12 cellular contexts compared by ENCODE assay signal in genomic region chr5:1789838-1790462, GRCh38. TPM values are rescaled to one million over a fixed set of nuclear protein-coding genes. Genes with fewer than 3 reads are reported as not detected.
DNase-seq lines count a peak whose midpoint lies in the region; ATAC-seq and TF ChIP-seq lines count a peak whose summit lies in the region.
"Had no signal": no experiment of that assay in that cellular context is flagged by ENCODE, and none has a peak within 500 bp of the region (broad histone marks: within the 10 kb centered on the region; RNA-seq: fewer than 3 reads in every experiment).

No MANE protein-coding gene starts in this region.

- no peak for TF ChIP-seq CTCF in sigmoid colon (IDR thresholded peaks at IDR 0.05)
- no peak for TF ChIP-seq CTCF in MM.1S (IDR thresholded peaks at IDR 0.05; ENCODE audit: low read length)
- TF ChIP-seq CTCF in tibial nerve (IDR thresholded peaks at IDR 0.05): no peak

- no peaks in the 10 kb centered on the region for H3K9me3 Mint-ChIP-seq in activated CD8-positive, alpha-beta memory T cell treated with anti-CD3 and anti-CD28 coated beads, Interleukin-2, amount 10 ng/mL, durations not matched to agents 7 days and 5 days (ENCODE audit: low read depth)

- WGBS in sigmoid colon, 2 donors: 49 to 52% methylated on average over 10 of the region's 10 CpGs
- WGBS in tibial nerve, 2 donors: 16 to 19% methylated on average over 10 of the region's 10 CpGs

- peak overlapping the region; percentile 80 for H3K27ac Mint-ChIP-seq in activated CD8-positive, alpha-beta memory T cell treated with anti-CD3 and anti-CD28 coated beads, Interleukin-2, amount 10 ng/mL, durations not matched to agents 7 days and 5 days
- H3K27ac Mint-ChIP-seq: B cell had no signal

- TF ChIP-seq POLR2A in sigmoid colon (IDR thresholded peaks at IDR 0.05) (no peak), tibial nerve (IDR thresholded peaks at IDR 0.05) (no peak)

- no peak overlapping the region for H3K9ac ChIP-seq in MM.1S (ENCODE audit: low read length)

- H3K4me1 Mint-ChIP-seq in activated CD8-positive, alpha-beta memory T cell treated with anti-CD3 and anti-CD28 coated beads, Interleukin-2, amount 10 ng/mL, durations not matched to agents 7 days and 5 days: peaks cover 77% of the 10 kb centered on the region

- H3K4me3 Mint-ChIP-seq in activated CD8-positive, alpha-beta memory T cell treated with anti-CD3 and anti-CD28 coated beads, Interleukin-2, amount 10 ng/mL, durations not matched to agents 7 days and 5 days: peak overlapping the region; percentile 48
- H3K4me3 Mint-ChIP-seq: B cell had no signal

- ATAC-seq in activated CD8-positive, alpha-beta memory T cell treated with anti-CD3 and anti-CD28 coated beads, Interleukin-2, amount 10 ng/mL, durations not matched to agents 7 days and 5 days: no peak
- no peak for ATAC-seq in HG03521 (IDR thresholded peaks at IDR 0.05; ENCODE audit: unreplicated experiment)
- ATAC-seq: right lobe of liver had no signal

- peak overlapping the region; percentile 57 for H3K27ac ChIP-seq in SJSA1
- H3K27ac ChIP-seq in sigmoid colon: no peak overlapping the region
- H3K27ac ChIP-seq in MM.1S (ENCODE audit: low read length): no peak overlapping the region
- H3K27ac ChIP-seq in tibial nerve: peak overlapping the region in 1 of 4 donors; percentile 55
- H3K27ac ChIP-seq: right lobe of liver had no signal

- H3F3A ChIP-seq in MM.1S (ENCODE audit: insufficient read depth, low read length): peaks cover 26% of the 10 kb centered on the region

- H3K36me3 Mint-ChIP-seq in activated CD8-positive, alpha-beta memory T cell treated with anti-CD3 and anti-CD28 coated beads, Interleukin-2, amount 10 ng/mL, durations not matched to agents 7 days and 5 days: peaks cover 6% of the 10 kb centered on the region

- H3K4me2 ChIP-seq in MM.1S (ENCODE audit: low read depth, low read length): no peak overlapping the region

- DNase-seq in activated CD8-positive, alpha-beta memory T cell treated with anti-CD3 and anti-CD28 coated beads, Interleukin-2, amount 10 ng/mL, durations not matched to agents 7 days and 5 days: no peak
- DNase-seq in activated CD8-positive, alpha-beta memory T cell treated with anti-CD3 and anti-CD28 coated beads for 24 hours: no peak
- DNase-seq in SJSA1 (ENCODE audit: low read depth in 1 of 2, low spot score in 2 of 2): peak; percentile 72 to 79
- peak; percentile 54 for DNase-seq in fibroblast of gingiva (ENCODE audit: low read depth)
- DNase-seq in sigmoid colon: peak; percentile 46
- DNase-seq in MM.1S: no peak
- no peak for DNase-seq in tibial nerve (ENCODE audit: low spot score in 2 of 2)
- DNase-seq: activated naive CD4-positive, alpha-beta T cell; KG1; right lobe of liver had no signal

- no peaks in the 10 kb centered on the region for H3K79me2 ChIP-seq in MM.1S (ENCODE audit: low read length)

- H3K4me1 ChIP-seq in SJSA1 (replicated peaks) (peaks cover 50% of the 10 kb centered on the region), sigmoid colon (no peaks in the 10 kb centered on the region), MM.1S (ENCODE audit: low read length) (peaks cover 21% of the 10 kb centered on the region), tibial nerve (peaks cover 0 to 16% (median 2%) of the 10 kb centered on the region in 4 donors)
- H3K4me1 ChIP-seq: right lobe of liver had no signal

- H3K27me3 ChIP-seq in SJSA1 (replicated peaks) (no peaks in the 10 kb centered on the region), sigmoid colon (peaks cover 0 to 23% (median 0%) of the 10 kb centered on the region in 3 donors), MM.1S (replicated peaks; ENCODE audit: insufficient read depth, low read length) (no peaks in the 10 kb centered on the region), tibial nerve (no peaks in the 10 kb centered on the region)
- H3K27me3 ChIP-seq: right lobe of liver had no signal

- CTCF ChIA-PET in activated CD8-positive, alpha-beta memory T cell treated with anti-CD3 and anti-CD28 coated beads, Interleukin-2, amount 10 ng/mL, durations not matched to agents 7 days and 5 days (lab: Charles Lee): interaction anchor here (1.0 to 1.2 kb wide), 2 partner anchors 9 to 19 kb away, joined by 3 read pairs; no protein-coding TSS in a partner anchor

- intact Hi-C loops in sigmoid colon (cut with DNase I): no loop called here

- H3K9me2 ChIP-seq in MM.1S (replicated peaks; ENCODE audit: insufficient read depth, low read length): no peaks in the 10 kb centered on the region

- H3K9me3 ChIP-seq in SJSA1 (replicated peaks) (no peaks in the 10 kb centered on the region), sigmoid colon (no peaks in the 10 kb centered on the region), MM.1S (replicated peaks; ENCODE audit: insufficient read depth, low read length) (no peaks in the 10 kb centered on the region), tibial nerve (no peaks in the 10 kb centered on the region)
- H3K9me3 ChIP-seq: right lobe of liver had no signal

- H4K20me1 ChIP-seq in MM.1S (ENCODE audit: insufficient read depth, low read length): no peaks in the 10 kb centered on the region

- H3K36me3 ChIP-seq in SJSA1 (peaks cover 4% of the 10 kb centered on the region), sigmoid colon (no peaks in the 10 kb centered on the region), MM.1S (replicated peaks; ENCODE audit: insufficient read depth, low read length) (no peaks in the 10 kb centered on the region), tibial nerve (peaks cover 0 to 6% (median 0%) of the 10 kb centered on the region in 3 donors)
- H3K36me3 ChIP-seq: right lobe of liver had no signal

- no peak for TF ChIP-seq EP300 in sigmoid colon (IDR thresholded peaks at IDR 0.05)
- no peak for TF ChIP-seq EP300 in tibial nerve (IDR thresholded peaks at IDR 0.05)

- peak overlapping the region; percentile 17 for H3K4me3 ChIP-seq in SJSA1
- H3K4me3 ChIP-seq in sigmoid colon: no peak overlapping the region
- H3K4me3 ChIP-seq in MM.1S (ENCODE audit: low read length): no peak overlapping the region
- no peak overlapping the region for H3K4me3 ChIP-seq in tibial nerve
- H3K4me3 ChIP-seq: right lobe of liver had no signal

- H2AFZ ChIP-seq in MM.1S (ENCODE audit: low read length): no peak overlapping the region

- H3K27me3 Mint-ChIP-seq in activated CD8-positive, alpha-beta memory T cell treated with anti-CD3 and anti-CD28 coated beads, Interleukin-2, amount 10 ng/mL, durations not matched to agents 7 days and 5 days: no peaks in the 10 kb centered on the region

RNA-seq across cellular contexts. Expression of gene MRPL36, which starts 9.7 kb away (rescaled TPM):
- total RNA-seq in activated CD8-positive, alpha-beta memory T cell treated with anti-CD3 and anti-CD28 coated beads, Interleukin-2, amount 10 ng/mL, durations not matched to agents 7 days and 5 days: 10 to 100 TPM; 62.0 to 84.7 TPM
- 72.8 and 96.3 TPM in 2 replicates for total RNA-seq in SJSA1 (2014; rRNA removed; shearing (Covaris generic))
- total RNA-seq in sigmoid colon: 10 to 100 TPM; 32.4 to 59.4 (median 49.2) TPM
- 10 to 100 TPM; 65.9 to 77.9 (median 70.9) TPM for polyA plus RNA-seq in sigmoid colon
- 10 to 100 TPM; 18.2 to 54.0 (median 27.8) TPM for total RNA-seq in tibial nerve

RNA-seq across cellular contexts. Expression of gene NDUFS6, which starts 11.3 kb away (rescaled TPM):
- total RNA-seq in activated CD8-positive, alpha-beta memory T cell treated with anti-CD3 and anti-CD28 coated beads, Interleukin-2, amount 10 ng/mL, durations not matched to agents 7 days and 5 days: 10 to 100 TPM; 35.2 to 37.5 TPM
- 131 and 134 TPM in 2 replicates for total RNA-seq in SJSA1 (2014; rRNA removed; shearing (Covaris generic))
- 10 to 100 TPM; 34.9 to 82.6 (median 55.4) TPM for total RNA-seq in sigmoid colon
- 100 to 1,000 TPM in 2 of 3 donors, 10 to 100 TPM in 1; 94.0 to 156 (median 111) TPM for polyA plus RNA-seq in sigmoid colon
- 10 to 100 TPM; 28.2 to 62.0 (median 40.3) TPM for total RNA-seq in tibial nerve

Comparison
In these comparisons a context has a peak if more than half of its experiments do, and no peak if none do; other contexts are left out.
1. DNase-seq: peak in SJSA1 (2 of 2), fibroblast of gingiva (single experiment) and sigmoid colon (single experiment); none in activated CD8-positive, alpha-beta memory T cell treated with anti-CD3 and anti-CD28 coated beads, Interleukin-2, amount 10 ng/mL, durations not matched to agents 7 days and 5 days (single experiment), activated CD8-positive, alpha-beta memory T cell treated with anti-CD3 and anti-CD28 coated beads for 24 hours (single experiment), MM.1S (single experiment) and tibial nerve (0 of 2).